ENCODE assay signal across 8 cellular contexts in the genomic region with DNA sequence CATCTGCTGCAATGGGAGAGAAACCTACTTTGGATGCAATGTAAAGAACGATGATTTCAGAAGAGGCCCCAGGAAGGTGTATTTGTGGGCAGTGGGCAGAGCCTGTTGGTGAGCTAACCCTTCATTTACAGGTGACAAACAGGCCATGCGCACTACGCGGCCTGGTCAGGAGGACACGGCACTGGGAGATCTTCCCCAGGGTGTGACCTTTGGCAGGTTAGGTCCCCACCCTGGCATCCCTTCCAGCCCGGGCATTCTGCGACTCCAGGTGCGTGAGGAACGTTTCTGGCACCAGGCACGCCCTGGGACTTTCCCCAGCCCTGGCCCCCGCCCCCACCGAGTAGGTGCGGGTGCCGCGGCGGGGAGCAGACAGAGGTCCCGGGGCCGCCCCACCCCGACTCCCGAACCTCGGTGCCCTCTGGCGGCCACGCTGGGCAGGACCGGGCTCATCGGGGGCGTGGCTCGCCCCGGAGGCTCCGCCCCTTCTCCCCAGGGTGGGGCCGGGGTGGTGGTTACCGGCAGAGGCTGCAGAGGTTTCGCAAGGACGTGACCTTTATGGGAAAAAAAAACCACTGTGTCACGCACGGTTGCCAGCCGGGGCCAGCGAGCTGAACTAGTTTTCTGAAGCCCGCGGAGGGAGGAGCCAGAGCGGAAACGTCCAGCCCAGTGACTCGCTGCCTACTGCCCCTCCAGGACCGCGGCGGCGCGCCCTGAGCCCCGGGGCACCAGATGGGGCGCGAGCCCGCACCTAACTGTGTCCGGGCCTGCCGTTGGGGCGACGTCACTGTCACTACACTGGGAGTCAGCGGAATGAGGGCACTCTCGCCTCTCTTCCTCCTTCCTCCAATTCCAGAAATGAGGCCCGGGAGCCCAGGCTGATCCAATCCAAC. TPM values are rescaled to one million over a fixed set of nuclear protein-coding genes. Genes with fewer than 3 reads are reported as not detected.
DNase-seq lines count a peak whose midpoint lies in the region; ATAC-seq and TF ChIP-seq lines count a peak whose summit lies in the region.

No MANE protein-coding gene starts in this region.

- TF ChIP-seq CTCF in liver (IDR thresholded peaks at IDR 0.05; ENCODE audit: low read depth, low read length, missing input control): peak; percentile 53

- TF ChIP-seq RAD21 in liver (IDR thresholded peaks at IDR 0.05): peak; percentile 74 to 77

- DNase-seq in NCI-H1105 (lab: John Stamatoyannopoulos, UW) (peak; percentile 12), NCI-H1105 treated with DMSO at 0.1 percent for 48 hours (lab: John Stamatoyannopoulos, UW) (no peak), NCI-H1930 (lab: John Stamatoyannopoulos, UW) (peak; percentile 10 to 68), dedifferentiated amniotic fluid mesenchymal stem cell (ENCODE audit: extremely low spot score) (peak; percentile 21)
- peak; percentile 88 for DNase-seq in activated CD4-positive, alpha-beta T cell treated with anti-CD3 and anti-CD28 coated beads for 48 hours
- peak; percentile 56 to 83 (median 82) for DNase-seq in stimulated activated CD4-positive, alpha-beta T cell treated with anti-CD3 and anti-CD28 coated beads, TNF-alpha, amount 100 ng/mL, for 1 hour (ENCODE audit: low read depth in 3 of 3, low spot score in 1 of 3)

- peak; percentile 85 for ATAC-seq in HG02642 (IDR thresholded peaks at IDR 0.05; ENCODE audit: poor library complexity, unreplicated experiment)

- WGBS in liver: 3% methylated on average over 58 of the region's 58 CpGs

- H3K27me3 ChIP-seq in liver (ENCODE audit: control insufficient read depth in 4 of 4, insufficient read depth in 4 of 4, low read length in 3 of 4): no peaks in the 10 kb centered on the region

- no peaks in the 10 kb centered on the region for H3K36me3 ChIP-seq in liver (ENCODE audit: control insufficient read depth in 4 of 4, insufficient read depth in 3 of 4, low read depth in 1 of 4, low read length in 3 of 4)

- H3K4me3 ChIP-seq in liver (ENCODE audit: low read depth in 1 of 3, low read length in 3 of 3): peak overlapping the region in 2 of 3 donors; percentile 20 to 27

- H3K27ac ChIP-seq in liver (ENCODE audit: low read depth in 1 of 2, low read length in 2 of 2): peak overlapping the region; percentile 65 to 83

- peaks cover 0 to 6% (median 4%) of the 10 kb centered on the region in 4 donors for H3K4me1 ChIP-seq in liver (ENCODE audit: control insufficient read depth in 4 of 4, insufficient read depth in 4 of 4, low read length in 3 of 4)

- H3K9me3 ChIP-seq in liver (ENCODE audit: control insufficient read depth in 4 of 4, low read length in 3 of 4): no peaks in the 10 kb centered on the region

- peak overlapping the region in 1 of 2 donors; percentile 87 for H3K9ac ChIP-seq in liver (ENCODE audit: low read depth in 1 of 2, low read length in 2 of 2)

TF ChIP-seq in liver, 16 proteins besides CTCF, POLR2A, EP300 and RAD21:
- TF ChIP-seq, protein P1, sequence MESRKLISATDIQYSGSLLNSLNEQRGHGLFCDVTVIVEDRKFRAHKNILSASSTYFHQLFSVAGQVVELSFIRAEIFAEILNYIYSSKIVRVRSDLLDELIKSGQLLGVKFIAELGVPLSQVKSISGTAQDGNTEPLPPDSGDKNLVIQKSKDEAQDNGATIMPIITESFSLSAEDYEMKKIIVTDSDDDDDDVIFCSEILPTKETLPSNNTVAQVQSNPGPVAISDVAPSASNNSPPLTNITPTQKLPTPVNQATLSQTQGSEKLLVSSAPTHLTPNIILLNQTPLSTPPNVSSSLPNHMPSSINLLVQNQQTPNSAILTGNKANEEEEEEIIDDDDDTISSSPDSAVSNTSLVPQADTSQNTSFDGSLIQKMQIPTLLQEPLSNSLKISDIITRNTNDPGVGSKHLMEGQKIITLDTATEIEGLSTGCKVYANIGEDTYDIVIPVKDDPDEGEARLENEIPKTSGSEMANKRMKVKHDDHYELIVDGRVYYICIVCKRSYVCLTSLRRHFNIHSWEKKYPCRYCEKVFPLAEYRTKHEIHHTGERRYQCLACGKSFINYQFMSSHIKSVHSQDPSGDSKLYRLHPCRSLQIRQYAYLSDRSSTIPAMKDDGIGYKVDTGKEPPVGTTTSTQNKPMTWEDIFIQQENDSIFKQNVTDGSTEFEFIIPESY (IDR thresholded peaks at IDR 0.05): no peak
- TF ChIP-seq HNF4A (conservative IDR thresholded peaks at IDR 0.05): peak; percentile 33 to 39
- TF ChIP-seq HNF4G (IDR thresholded peaks at IDR 0.05): no peak
- peak; percentile 9 for TF ChIP-seq FOXA1 (IDR thresholded peaks at IDR 0.05)
- peak in 1 of 2 donors; percentile 14 for TF ChIP-seq JUND (IDR thresholded peaks at IDR 0.05)
- peak; percentile 54 for TF ChIP-seq YY1 (IDR thresholded peaks at IDR 0.05)
- peak in 1 of 2 donors; percentile 37 for TF ChIP-seq GABPA (IDR thresholded peaks at IDR 0.05 in 1 of 2, conservative IDR thresholded peaks at IDR 0.05 in 1 of 2)
- TF ChIP-seq, protein P2, sequence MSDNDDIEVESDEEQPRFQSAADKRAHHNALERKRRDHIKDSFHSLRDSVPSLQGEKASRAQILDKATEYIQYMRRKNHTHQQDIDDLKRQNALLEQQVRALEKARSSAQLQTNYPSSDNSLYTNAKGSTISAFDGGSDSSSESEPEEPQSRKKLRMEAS (IDR thresholded peaks at IDR 0.05): no peak
- TF ChIP-seq, protein P3, sequence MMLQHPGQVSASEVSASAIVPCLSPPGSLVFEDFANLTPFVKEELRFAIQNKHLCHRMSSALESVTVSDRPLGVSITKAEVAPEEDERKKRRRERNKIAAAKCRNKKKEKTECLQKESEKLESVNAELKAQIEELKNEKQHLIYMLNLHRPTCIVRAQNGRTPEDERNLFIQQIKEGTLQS (IDR thresholded peaks at IDR 0.05): no peak
- TF ChIP-seq FOXA2 (IDR thresholded peaks at IDR 0.05): no peak
- TF ChIP-seq NR2F2 (IDR thresholded peaks at IDR 0.05): peak; percentile 55
- TF ChIP-seq TAF1 (conservative IDR thresholded peaks at IDR 0.05): peak; percentile 78
- TF ChIP-seq EGR1 (IDR thresholded peaks at IDR 0.05; ENCODE audit: low read depth in 2 of 2): peak in 1 of 2 donors; percentile 44
- TF ChIP-seq SP1 (IDR thresholded peaks at IDR 0.05): peak; percentile 80
- TF ChIP-seq, protein P4, sequence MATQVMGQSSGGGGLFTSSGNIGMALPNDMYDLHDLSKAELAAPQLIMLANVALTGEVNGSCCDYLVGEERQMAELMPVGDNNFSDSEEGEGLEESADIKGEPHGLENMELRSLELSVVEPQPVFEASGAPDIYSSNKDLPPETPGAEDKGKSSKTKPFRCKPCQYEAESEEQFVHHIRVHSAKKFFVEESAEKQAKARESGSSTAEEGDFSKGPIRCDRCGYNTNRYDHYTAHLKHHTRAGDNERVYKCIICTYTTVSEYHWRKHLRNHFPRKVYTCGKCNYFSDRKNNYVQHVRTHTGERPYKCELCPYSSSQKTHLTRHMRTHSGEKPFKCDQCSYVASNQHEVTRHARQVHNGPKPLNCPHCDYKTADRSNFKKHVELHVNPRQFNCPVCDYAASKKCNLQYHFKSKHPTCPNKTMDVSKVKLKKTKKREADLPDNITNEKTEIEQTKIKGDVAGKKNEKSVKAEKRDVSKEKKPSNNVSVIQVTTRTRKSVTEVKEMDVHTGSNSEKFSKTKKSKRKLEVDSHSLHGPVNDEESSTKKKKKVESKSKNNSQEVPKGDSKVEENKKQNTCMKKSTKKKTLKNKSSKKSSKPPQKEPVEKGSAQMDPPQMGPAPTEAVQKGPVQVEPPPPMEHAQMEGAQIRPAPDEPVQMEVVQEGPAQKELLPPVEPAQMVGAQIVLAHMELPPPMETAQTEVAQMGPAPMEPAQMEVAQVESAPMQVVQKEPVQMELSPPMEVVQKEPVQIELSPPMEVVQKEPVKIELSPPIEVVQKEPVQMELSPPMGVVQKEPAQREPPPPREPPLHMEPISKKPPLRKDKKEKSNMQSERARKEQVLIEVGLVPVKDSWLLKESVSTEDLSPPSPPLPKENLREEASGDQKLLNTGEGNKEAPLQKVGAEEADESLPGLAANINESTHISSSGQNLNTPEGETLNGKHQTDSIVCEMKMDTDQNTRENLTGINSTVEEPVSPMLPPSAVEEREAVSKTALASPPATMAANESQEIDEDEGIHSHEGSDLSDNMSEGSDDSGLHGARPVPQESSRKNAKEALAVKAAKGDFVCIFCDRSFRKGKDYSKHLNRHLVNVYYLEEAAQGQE (IDR thresholded peaks at IDR 0.05): peak; percentile 78
- TF ChIP-seq RXRA (IDR thresholded peaks at IDR 0.05): peak; percentile 78 to 84
TF ChIP-seq in liver: peak in this region for 11.

RNA-seq across cellular contexts. Expression of gene NYX, which starts 5.0 kb away (rescaled TPM):
- total RNA-seq in liver: not detected
- polyA plus RNA-seq in liver: not detected
